In the genomic region with DNA sequence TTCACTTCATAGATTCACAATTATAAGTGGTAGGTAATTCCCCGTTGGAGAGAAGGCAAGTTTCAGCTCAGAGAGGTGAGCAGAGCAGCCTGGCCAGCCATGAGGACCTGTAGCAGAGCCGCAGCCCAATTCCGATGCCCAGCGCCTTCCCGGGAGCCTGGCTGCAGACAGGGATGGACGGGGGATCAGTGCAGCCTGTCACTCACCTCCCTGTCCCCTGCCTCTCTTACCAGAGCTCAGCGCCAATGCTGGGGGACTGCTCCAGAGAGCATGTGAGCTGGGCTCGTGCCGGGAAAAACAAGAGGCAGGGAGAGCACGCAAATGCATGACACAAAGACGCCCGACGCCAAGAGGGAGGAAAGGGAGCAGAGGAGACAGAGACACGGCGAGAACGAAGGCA, we compare ENCODE assay signal across 23 cellular contexts.
DNase-seq lines count a peak whose midpoint lies in the region; ATAC-seq, FAIRE-seq and TF ChIP-seq lines count a peak whose summit lies in the region.
"Had no signal": no experiment of that assay in that cellular context is flagged by ENCODE, and none has a peak within 500 bp of the region (broad histone marks: within the 10 kb centered on the region; RNA-seq: fewer than 3 reads in every experiment).

No MANE protein-coding gene starts in this region.

- peaks cover 0 to 4% (median 0%) of the 10 kb centered on the region in 3 experiments; a peak in 2 of 7 replicates for H3K36me3 Mint-ChIP-seq in H9 (ENCODE audit: insufficient read depth in 1 of 3, low read depth in 3 of 3)

- H2BK5ac ChIP-seq in H9 (ENCODE audit: insufficient read length, low read length) = no peak overlapping the region

- H2BK120ac ChIP-seq in H9 (ENCODE audit: low read depth, low read length, poor library complexity, severe bottlenecking) = no peak overlapping the region

- no peak overlapping the region for H4K8ac ChIP-seq in H9 (replicated peaks; ENCODE audit: insufficient read length, low read depth, low read length)

- H3K23ac ChIP-seq in H9 (ENCODE audit: insufficient read length, low read depth, low read length) = no peak overlapping the region

- H4K91ac ChIP-seq in H9 (ENCODE audit: insufficient read length, low read depth, low read length) = no peak overlapping the region

- H3K27ac ChIP-seq in BLaER1 = peak overlapping the region; percentile 81
- H3K27ac ChIP-seq in H9 (ENCODE audit: insufficient read length, low read depth, low read length) = no peak overlapping the region
- no peak overlapping the region for H3K27ac ChIP-seq in coronary artery
- no peak overlapping the region for H3K27ac ChIP-seq in left lung
- H3K27ac ChIP-seq: KMS-11 had no signal

- peak overlapping the region; percentile 89 for H3K4me2 ChIP-seq in BLaER1
- H3K4me2 ChIP-seq in H9 (ENCODE audit: insufficient read depth, insufficient read length, low read length) = no peak overlapping the region
- H3K4me2 ChIP-seq: KMS-11 had no signal

- no peaks in the 10 kb centered on the region for H3K79me2 ChIP-seq in H9 (ENCODE audit: insufficient read depth, low read length)

- H3K4me1 ChIP-seq in BLaER1 = peaks cover 91% of the 10 kb centered on the region
- H3K4me1 ChIP-seq in H9 (ENCODE audit: insufficient read depth, low read length) = no peaks in the 10 kb centered on the region
- peaks cover 5 to 27% of the 10 kb centered on the region in 2 donors for H3K4me1 ChIP-seq in left lung

- H3K27me3 Mint-ChIP-seq in H9 (ENCODE audit: low read depth) = no peaks in the 10 kb centered on the region; the same call in 1 of the 2 replicates
- H3K27me3 Mint-ChIP-seq: CD4-positive, alpha-beta T cell; IgD-negative memory B cell had no signal

- no peak overlapping the region for H2BK15ac ChIP-seq in H9 (ENCODE audit: low read depth, low read length)

- no peaks in the 10 kb centered on the region for H3K36me3 ChIP-seq in BLaER1
- no peaks in the 10 kb centered on the region for H3K36me3 ChIP-seq in left lung

- intact Hi-C loops in left lung (cut with DNase I) = no loop called here

- no peak overlapping the region for H3K4me3 ChIP-seq in BLaER1
- no peak overlapping the region for H3K4me3 ChIP-seq in coronary artery
- no peak overlapping the region for H3K4me3 ChIP-seq in left lung

- no peak overlapping the region for H2AK5ac ChIP-seq in H9 (ENCODE audit: insufficient read length, low read length)

- H3K9me3 ChIP-seq in BLaER1 (no peaks in the 10 kb centered on the region), H9 (ENCODE audit: control insufficient read depth, low read depth, low read length) (no peaks in the 10 kb centered on the region), left lung (no peaks in the 10 kb centered on the region)

- H3K18ac ChIP-seq in H9 (ENCODE audit: insufficient read length, low read depth, low read length) = no peak overlapping the region

- no peak overlapping the region for H3K14ac ChIP-seq in H9 (ENCODE audit: insufficient read depth, low read length)

- H2BK12ac ChIP-seq in H9 (ENCODE audit: insufficient read length, low read depth, low read length) = no peak overlapping the region

- no peak for DNase-seq in H9
- DNase-seq in coronary artery (ENCODE audit: low spot score) = peak; percentile 71
- DNase-seq in mesenteric fat pad (ENCODE audit: low spot score) = peak; percentile 71
- DNase-seq in stimulated activated naive CD8-positive, alpha-beta T cell treated with anti-CD3 and anti-CD28 coated beads, Interleukin-15, Interleukin-2, amounts not matched to agents 100 U/mL and 50 U/mL, for 24 hours = no peak
- DNase-seq in frontal cortex (ENCODE audit: low spot score in 2 of 2) = no peak
- no peak for DNase-seq in left lung
- no peak for DNase-seq in cerebellum (ENCODE audit: low spot score)
- DNase-seq: DMS53, GOT3, MM.1S, NCI-H1694, NCI-H2029 treated with DMSO at 0.1 percent for 48 hours, NCI-H2171, NCI-H226, NCI-H510A, NCI-H69, RPMI8226, SHP77 had no signal

- peaks cover 10 to 16% of the 10 kb centered on the region in 2 experiments for H3K4me1 Mint-ChIP-seq in H9
- H3K4me1 Mint-ChIP-seq: IgD-negative memory B cell had no signal

- peaks cover 3 to 5% of the 10 kb centered on the region in 2 experiments for H3K9me3 Mint-ChIP-seq in H9

- no peak overlapping the region for H3K56ac ChIP-seq in H9 (ENCODE audit: insufficient read length, low read depth, low read length)

- WGBS in H9 (ENCODE audit: extremely low coverage, insufficient read length, low lambda C conversion rate) = no CpG with 5 or more reads among the region's 16 CpGs

- no peak for FAIRE-seq in frontal cortex (lab: Jason Lieb, UNC)
- FAIRE-seq: D721Med had no signal

- H2BK20ac ChIP-seq in H9 (ENCODE audit: low read depth, low read length, poor library complexity, severe bottlenecking) = no peak overlapping the region

- H3K27me3 ChIP-seq in BLaER1 = no peaks in the 10 kb centered on the region
- H3K27me3 ChIP-seq in H9 (ENCODE audit: insufficient read depth, low read length) = no peaks in the 10 kb centered on the region
- H3K27me3 ChIP-seq in left lung = peaks cover 0 to 11% of the 10 kb centered on the region in 2 donors

- no peak overlapping the region for H3K4ac ChIP-seq in H9 (ENCODE audit: low read depth, low read length)

- no peaks in the 10 kb centered on the region for H3K79me1 ChIP-seq in H9 (ENCODE audit: insufficient read depth, low read depth, low read length, poor library complexity, severe bottlenecking)

- TF ChIP-seq CTCF in H9 (conservative IDR thresholded peaks at IDR 0.05) = no peak
- TF ChIP-seq CTCF in coronary artery (IDR thresholded peaks at IDR 0.05) = no peak
- no peak for TF ChIP-seq CTCF in left lung (IDR thresholded peaks at IDR 0.05)

- no peak for ATAC-seq in stimulated activated naive CD8-positive, alpha-beta T cell treated with anti-CD3 and anti-CD28 coated beads, Interleukin-15, Interleukin-2, amounts not matched to agents 100 U/mL and 50 U/mL, for 24 hours
- no peak for ATAC-seq in left lung

- no peak overlapping the region for H3K4me3 Mint-ChIP-seq in H9
- H3K4me3 Mint-ChIP-seq: CD4-positive, alpha-beta T cell; IgD-negative memory B cell had no signal

- no peaks in the 10 kb centered on the region for H3K23me2 ChIP-seq in H9 (ENCODE audit: insufficient read length, low read depth, low read length, poor library complexity, severe bottlenecking)

- H3K9ac ChIP-seq in BLaER1 (no peak overlapping the region), H9 (ENCODE audit: extremely low read depth, insufficient read length, low read length) (no peak overlapping the region)
- H3K9ac ChIP-seq: KMS-11 had no signal

- H2AFZ ChIP-seq in H9 (ENCODE audit: low read length) = no peak overlapping the region

- H3T11ph ChIP-seq in H9 (ENCODE audit: low read length) = no peak overlapping the region

- H4K5ac ChIP-seq in H9 (ENCODE audit: insufficient read length, low read depth, low read length) = no peak overlapping the region

- H3K27ac Mint-ChIP-seq in H9 = peak overlapping the region in 2 of 3 experiments; percentile 2 to 17; a peak in 1 of 7 replicates
- H3K27ac Mint-ChIP-seq: CD4-positive, alpha-beta T cell; IgD-negative memory B cell had no signal

- H4K20me1 ChIP-seq in BLaER1 (no peaks in the 10 kb centered on the region), H9 (ENCODE audit: control insufficient read depth, insufficient read depth, insufficient read length) (no peaks in the 10 kb centered on the region)

Comparison
In these comparisons a context has a peak if more than half of its experiments do, and no peak if none do; other contexts are left out.
1. DNase-seq: peak in coronary artery (single experiment) and mesenteric fat pad (single experiment); none in H9 (single experiment), stimulated activated naive CD8-positive, alpha-beta T cell treated with anti-CD3 and anti-CD28 coated beads, Interleukin-15, Interleukin-2, amounts not matched to agents 100 U/mL and 50 U/mL, for 24 hours (single experiment), frontal cortex (0 of 2), left lung (0 of 2) and cerebellum (single experiment).